ENCODE assay signal across 8 cellular contexts in the genomic region with DNA sequence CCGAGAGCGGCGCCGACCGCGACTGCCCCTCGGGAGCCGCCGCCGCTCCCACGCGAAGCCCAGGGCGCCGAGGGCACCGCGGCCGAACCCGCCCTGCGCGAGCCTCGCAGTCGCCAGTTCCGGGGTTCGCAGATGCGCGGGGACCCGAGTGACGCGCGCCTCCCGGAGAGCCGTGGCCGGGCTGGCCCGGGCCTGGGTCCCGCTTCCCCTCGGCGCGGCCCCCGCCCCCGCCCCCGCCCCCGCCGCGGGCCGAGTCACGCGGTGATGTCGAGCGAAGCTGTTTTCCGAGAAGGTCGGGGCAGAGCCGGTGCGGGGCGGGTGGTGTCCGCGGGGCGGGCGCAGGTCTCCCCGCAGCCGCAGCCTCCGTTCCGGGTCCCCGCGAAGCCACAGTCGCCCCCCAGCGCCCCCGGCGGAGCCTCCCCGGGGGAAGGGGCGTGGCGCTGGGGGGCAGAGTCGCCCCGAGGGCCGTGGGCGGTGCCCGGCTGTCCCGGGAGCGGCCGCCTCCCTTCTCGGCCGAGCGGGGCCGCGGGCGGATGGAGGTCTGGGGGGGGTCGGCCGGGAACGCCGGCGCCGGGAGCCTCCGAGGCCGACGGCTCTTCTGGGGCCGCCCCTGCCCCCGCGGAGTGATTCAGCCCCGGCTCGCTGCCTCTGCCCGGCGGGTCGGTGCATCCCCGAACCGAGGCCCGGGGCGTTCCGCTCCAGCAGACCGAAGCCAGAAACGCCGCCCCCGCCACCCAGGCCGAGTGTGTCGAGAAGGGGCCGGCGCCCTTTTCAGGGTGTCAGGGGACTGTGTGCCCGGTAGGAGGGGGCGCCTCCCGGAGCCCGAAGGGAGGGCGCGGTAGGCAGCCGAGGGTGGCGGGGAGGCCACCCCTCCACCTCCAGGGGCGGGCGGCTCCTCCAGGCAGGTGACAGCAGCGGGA. TPM values are rescaled to one million over a fixed set of nuclear protein-coding genes. Genes with fewer than 3 reads are reported as not detected.
DNase-seq lines count a peak whose midpoint lies in the region; ATAC-seq and TF ChIP-seq lines count a peak whose summit lies in the region.

No MANE protein-coding gene starts in this region.

- peaks cover 15% of the 10 kb centered on the region for H3K36me3 Mint-ChIP-seq in stimulated activated memory B cell treated with anti-CD40 and anti-IgM and Interleukin-4, amounts not matched to agents 10 μg/mL and 1 μg/mL and 100 μg/mL, for 72 hours

- peak overlapping the region; percentile 77 for H3K4me3 Mint-ChIP-seq in stimulated activated memory B cell treated with anti-CD40 and anti-IgM and Interleukin-4, amounts not matched to agents 10 μg/mL and 1 μg/mL and 100 μg/mL, for 72 hours

- H3K9me3 Mint-ChIP-seq in stimulated activated memory B cell treated with anti-CD40 and anti-IgM and Interleukin-4, amounts not matched to agents 10 μg/mL and 1 μg/mL and 100 μg/mL, for 72 hours = no peaks in the 10 kb centered on the region

- H3K36me3 ChIP-seq in lower lobe of right lung = peaks cover 10% of the 10 kb centered on the region

- H3K27ac ChIP-seq in lower lobe of right lung = peak overlapping the region; percentile 84

- peaks cover 26% of the 10 kb centered on the region for H3K27me3 Mint-ChIP-seq in stimulated activated memory B cell treated with anti-CD40 and anti-IgM and Interleukin-4, amounts not matched to agents 10 μg/mL and 1 μg/mL and 100 μg/mL, for 72 hours

- intact Hi-C loops in lower lobe of right lung (cut with DNase I) = no loop called here

- peak overlapping the region; percentile 64 for H3K4me3 ChIP-seq in choroid plexus epithelial cell (ENCODE audit: low read depth, low read length)
- peak overlapping the region; percentile 72 for H3K4me3 ChIP-seq in lower lobe of right lung

- DNase-seq in GM20000 (ENCODE audit: low spot score) (peak; percentile 91), T-helper 9 cell (peak; percentile 28), choroid plexus epithelial cell (ENCODE audit: low read depth) (peak; percentile 42), lower lobe of right lung (peak; percentile 76), HK-2 (ENCODE audit: unreplicated experiment) (no peak), DMS114 treated with DMSO at 0.1 percent for 48 hours (lab: John Stamatoyannopoulos, UW; ENCODE audit: unreplicated experiment) (no peak), NCI-H510A treated with DMSO at 0.1 percent for 48 hours (lab: John Stamatoyannopoulos, UW) (no peak)

- H3K4me1 Mint-ChIP-seq in stimulated activated memory B cell treated with anti-CD40 and anti-IgM and Interleukin-4, amounts not matched to agents 10 μg/mL and 1 μg/mL and 100 μg/mL, for 72 hours = peaks cover 46% of the 10 kb centered on the region

- H3K4me1 ChIP-seq in lower lobe of right lung = peaks cover 56% of the 10 kb centered on the region

- ATAC-seq in lower lobe of right lung = peak; percentile 25 to 27
- peak; percentile 50 for ATAC-seq in stimulated activated memory B cell treated with anti-CD40 and anti-IgM and Interleukin-4, amounts not matched to agents 10 μg/mL and 1 μg/mL and 100 μg/mL, for 72 hours

- TF ChIP-seq CTCF in GM20000 (IDR thresholded peaks at IDR 0.05; ENCODE audit: extremely low read depth, missing control alignments) (no peak), choroid plexus epithelial cell (conservative IDR thresholded peaks at IDR 0.05; ENCODE audit: low read depth, low read length) (no peak), lower lobe of right lung (IDR thresholded peaks at IDR 0.05) (no peak)

- no peaks in the 10 kb centered on the region for H3K27me3 ChIP-seq in lower lobe of right lung (ENCODE audit: low read depth)

- H3K27ac Mint-ChIP-seq in stimulated activated memory B cell treated with anti-CD40 and anti-IgM and Interleukin-4, amounts not matched to agents 10 μg/mL and 1 μg/mL and 100 μg/mL, for 72 hours = peak overlapping the region; percentile 87

- no peaks in the 10 kb centered on the region for H3K9me3 ChIP-seq in lower lobe of right lung

RNA-seq across cellular contexts. Expression of a gene that starts 1.5 kb away (rescaled TPM):
- total RNA-seq in lower lobe of right lung = 59.8 TPM

Comparison
In these comparisons a context has a peak if more than half of its experiments do, and no peak if none do; other contexts are left out.
1. DNase-seq: peak in GM20000 (single experiment), T-helper 9 cell (single experiment), choroid plexus epithelial cell (single experiment) and lower lobe of right lung (single experiment); none in HK-2 (single experiment), DMS114 treated with DMSO at 0.1 percent for 48 hours (single experiment) and NCI-H510A treated with DMSO at 0.1 percent for 48 hours (single experiment).